16 cellular contexts compared by ENCODE assay signal in the genomic region with DNA sequence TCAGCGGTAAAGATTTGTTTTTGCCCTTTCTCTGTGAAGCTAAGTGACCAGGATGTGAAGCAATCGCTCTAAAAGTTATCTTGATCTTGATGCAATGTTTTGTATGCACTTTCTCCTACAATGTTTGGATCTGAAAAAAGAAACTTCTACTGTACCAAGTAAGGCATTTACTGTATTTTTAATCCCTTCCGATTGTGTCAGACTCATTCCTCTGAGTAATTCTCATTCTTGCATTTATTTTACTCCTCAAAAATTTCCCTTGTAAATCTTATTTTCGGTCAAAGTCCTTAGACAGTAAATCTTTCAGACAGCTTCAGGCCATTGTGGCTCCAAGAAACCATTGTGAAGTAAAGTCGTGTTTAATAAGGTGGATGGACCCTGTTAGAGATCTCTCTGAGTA.
DNase-seq lines count a peak whose midpoint lies in the region; TF ChIP-seq lines count a peak whose summit lies in the region.
"Had no signal": no experiment of that assay in that cellular context is flagged by ENCODE, and none has a peak within 500 bp of the region (broad histone marks: within the 10 kb centered on the region; RNA-seq: fewer than 3 reads in every experiment).

No MANE protein-coding gene starts in this region.

- H3K4me3 Mint-ChIP-seq in MCF 10A (ENCODE audit: unreplicated experiment), result peak overlapping the region; percentile 29
- H3K4me3 Mint-ChIP-seq in type B pancreatic cell, result peak overlapping the region; percentile 7
- H3K4me3 Mint-ChIP-seq in endodermal cell, result no peak overlapping the region
- H3K4me3 Mint-ChIP-seq: activated naive CD4-positive, alpha-beta T cell treated with anti-CD3 and anti-CD28 coated beads, Interleukin-2, amount 50 U/mL, for 24 hours; memory B cell had no signal

- no peaks in the 10 kb centered on the region for H3K27me3 Mint-ChIP-seq in MCF 10A (ENCODE audit: insufficient read depth, unreplicated experiment)
- peaks cover 7% of the 10 kb centered on the region for H3K27me3 Mint-ChIP-seq in type B pancreatic cell
- H3K27me3 Mint-ChIP-seq in endodermal cell (ENCODE audit: insufficient read depth), result peaks cover 33% of the 10 kb centered on the region
- H3K27me3 Mint-ChIP-seq: activated naive CD4-positive, alpha-beta T cell treated with anti-CD3 and anti-CD28 coated beads, Interleukin-2, amount 50 U/mL, for 24 hours; memory B cell had no signal

- H3K9me3 ChIP-seq in breast epithelium, result no peaks in the 10 kb centered on the region
- H3K9me3 ChIP-seq in SK-N-MC (ENCODE audit: low read depth, low read length), result no peaks in the 10 kb centered on the region
- no peaks in the 10 kb centered on the region for H3K9me3 ChIP-seq in endodermal cell (ENCODE audit: control insufficient read depth, low read length)
- H3K9me3 ChIP-seq: thoracic aorta had no signal

- POLR2A ChIA-PET in MCF 10A (lab: Yijun Ruan, JAX), result interaction anchor here (0.7 to 2.1 kb wide), 7 partner anchors 8 to 505 kb away, joined by 3 to 7 read pairs (median 5); no protein-coding TSS in a partner anchor

- H3K36me3 ChIP-seq in breast epithelium (no peaks in the 10 kb centered on the region), SK-N-MC (ENCODE audit: insufficient read depth, low read length) (no peaks in the 10 kb centered on the region), endodermal cell (ENCODE audit: control insufficient read depth, insufficient read depth, low read length) (no peaks in the 10 kb centered on the region)
- H3K36me3 ChIP-seq: thoracic aorta had no signal

- H3K36me3 Mint-ChIP-seq in MCF 10A (ENCODE audit: insufficient read depth, unreplicated experiment), result no peaks in the 10 kb centered on the region
- H3K36me3 Mint-ChIP-seq in type B pancreatic cell, result no peaks in the 10 kb centered on the region
- H3K36me3 Mint-ChIP-seq in endodermal cell (ENCODE audit: low read depth), result no peaks in the 10 kb centered on the region
- H3K36me3 Mint-ChIP-seq: activated naive CD4-positive, alpha-beta T cell treated with anti-CD3 and anti-CD28 coated beads, Interleukin-2, amount 50 U/mL, for 24 hours; memory B cell had no signal

- H3K4me1 Mint-ChIP-seq in MCF 10A (ENCODE audit: insufficient read depth, unreplicated experiment) (peaks cover 17% of the 10 kb centered on the region), type B pancreatic cell (ENCODE audit: unreplicated experiment) (peaks cover 8% of the 10 kb centered on the region), endodermal cell (peaks cover 24% of the 10 kb centered on the region)
- H3K4me1 Mint-ChIP-seq: activated naive CD4-positive, alpha-beta T cell treated with anti-CD3 and anti-CD28 coated beads, Interleukin-2, amount 50 U/mL, for 24 hours; memory B cell had no signal

- H3K4me1 ChIP-seq in breast epithelium, result no peaks in the 10 kb centered on the region
- peaks cover 19% of the 10 kb centered on the region for H3K4me1 ChIP-seq in endodermal cell (ENCODE audit: control insufficient read depth, insufficient read depth, low read length)

- CTCF ChIA-PET in MCF 10A (lab: Yijun Ruan, JAX), result interaction anchor here (1.7 kb wide), 1 partner anchor 176 kb away, joined by 7 read pairs; no protein-coding TSS in a partner anchor

- no peak overlapping the region for H3K27ac ChIP-seq in breast epithelium
- peak overlapping the region; percentile 95 for H3K27ac ChIP-seq in SK-N-MC
- no peak overlapping the region for H3K27ac ChIP-seq in endodermal cell (ENCODE audit: low read depth, low read length)
- H3K27ac ChIP-seq: 22Rv1, thoracic aorta had no signal

- 87 to 89% methylated on average over 2 to 5 of the region's 5 CpGs for WGBS in endodermal cell (ENCODE audit: insufficient coverage in 1 of 2, insufficient read length in 1 of 2), 2 experiments

- H3K27me3 ChIP-seq in breast epithelium (no peaks in the 10 kb centered on the region), endodermal cell (ENCODE audit: control insufficient read depth, insufficient read depth, low read length, poor library complexity, severe bottlenecking) (peaks cover 8% of the 10 kb centered on the region)

- H3K4me3 ChIP-seq in breast epithelium (no peak overlapping the region), SK-N-MC (peak overlapping the region; percentile 67), foreskin fibroblast (ENCODE audit: low read depth in 1 of 2, low read length in 2 of 2) (no peak overlapping the region), endodermal cell (ENCODE audit: low read length) (no peak overlapping the region)
- H3K4me3 ChIP-seq: thoracic aorta had no signal

- intact Hi-C loops in MCF 10A (cut with micrococcal nuclease), result no loop called here
- intact Hi-C loops in breast epithelium (cut with DNase I; ENCODE audit: low total_unique reads), result no loop called here

- no peaks in the 10 kb centered on the region for H3K9me3 Mint-ChIP-seq in MCF 10A (ENCODE audit: unreplicated experiment)
- H3K9me3 Mint-ChIP-seq in type B pancreatic cell, result no peaks in the 10 kb centered on the region
- no peaks in the 10 kb centered on the region for H3K9me3 Mint-ChIP-seq in endodermal cell
- H3K9me3 Mint-ChIP-seq: activated naive CD4-positive, alpha-beta T cell treated with anti-CD3 and anti-CD28 coated beads, Interleukin-2, amount 50 U/mL, for 24 hours had no signal

- TF ChIP-seq CTCF in MCF 10A (IDR thresholded peaks at IDR 0.05; ENCODE audit: unreplicated experiment), result no peak
- no peak for TF ChIP-seq CTCF in breast epithelium (IDR thresholded peaks at IDR 0.05)
- TF ChIP-seq CTCF in foreskin fibroblast (IDR thresholded peaks at IDR 0.05; ENCODE audit: low read depth, low read length), result no peak
- no peak for TF ChIP-seq CTCF in type B pancreatic cell (conservative IDR thresholded peaks at IDR 0.05)
- TF ChIP-seq CTCF in endodermal cell (conservative IDR thresholded peaks at IDR 0.05), result no peak

- H3K27ac Mint-ChIP-seq in MCF 10A (ENCODE audit: low read depth, unreplicated experiment), result peak overlapping the region; percentile 33
- no peak overlapping the region for H3K27ac Mint-ChIP-seq in type B pancreatic cell
- no peak overlapping the region for H3K27ac Mint-ChIP-seq in endodermal cell
- H3K27ac Mint-ChIP-seq: activated naive CD4-positive, alpha-beta T cell treated with anti-CD3 and anti-CD28 coated beads, Interleukin-2, amount 50 U/mL, for 24 hours; memory B cell had no signal

- BruUV-seq in MCF 10A (replicated peaks; lab: Mats Ljungman, UMichigan), result no TSS peak

- H3K9ac ChIP-seq in SK-N-MC (ENCODE audit: insufficient read length), result peak overlapping the region; percentile 58
- no peak overlapping the region for H3K9ac ChIP-seq in endodermal cell (ENCODE audit: extremely low read depth, low read length, poor library complexity, severe bottlenecking)

- no peak for TF ChIP-seq POLR2A in breast epithelium (IDR thresholded peaks at IDR 0.05)

- DNase-seq in MCF 10A (ENCODE audit: unreplicated experiment), result no peak
- no peak for DNase-seq in breast epithelium (ENCODE audit: low spot score in 2 of 2)
- peak; percentile 55 for DNase-seq in SK-N-MC (ENCODE audit: low read depth, low spot score)
- DNase-seq in foreskin fibroblast, result peak; percentile 4 to 12
- no peak for DNase-seq in type B pancreatic cell (ENCODE audit: extremely low spot score, unreplicated experiment)
- no peak for DNase-seq in endodermal cell
- no peak for DNase-seq in SIG-M5 treated with dmso at 0.1 percent for 504 hours (lab: John Stamatoyannopoulos, UW; ENCODE audit: unreplicated experiment)
- no peak for DNase-seq in activated T-cell treated with anti-CD3 and anti-CD28 coated beads, Interleukin-2, amount 50 U/mL, for 48 hours
- DNase-seq: cerebellar nuclear complex, NCI-H1694 treated with DMSO at 0.1 percent for 48 hours, nucleus accumbens, SHP77 treated with DMSO at 0.1 percent for 48 hours had no signal

Comparison
In these comparisons a context has a peak if more than half of its experiments do, and no peak if none do; other contexts are left out.
1. DNase-seq: peak in SK-N-MC (single experiment) and foreskin fibroblast (2 of 2); none in MCF 10A (single experiment), breast epithelium (0 of 2), type B pancreatic cell (single experiment), endodermal cell (single experiment), SIG-M5 treated with dmso at 0.1 percent for 504 hours (single experiment) and activated T-cell treated with anti-CD3 and anti-CD28 coated beads, Interleukin-2, amount 50 U/mL, for 48 hours (0 of 2).